ENCODE assay signal across 22 cellular contexts in the genomic region with DNA sequence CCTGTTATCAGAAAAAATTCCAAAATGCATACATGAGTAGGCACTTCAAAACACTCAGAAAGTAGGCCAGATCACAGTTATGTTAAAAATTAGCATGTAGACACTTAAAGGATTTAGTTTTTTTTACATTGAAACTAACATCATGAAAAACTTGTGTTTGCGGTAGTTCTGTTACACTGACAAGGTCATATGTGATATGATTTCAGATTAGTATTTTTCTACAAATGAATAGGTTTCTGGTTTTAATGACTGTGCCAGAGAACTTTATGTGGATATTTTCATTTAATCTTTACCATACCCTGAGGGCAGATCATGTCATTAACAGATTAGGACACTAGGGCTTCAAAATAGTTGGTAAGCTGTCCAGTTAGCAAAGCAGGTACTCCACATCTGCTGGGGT. TPM values are rescaled to one million over a fixed set of nuclear protein-coding genes. Genes with fewer than 3 reads are reported as not detected.
DNase-seq lines count a peak whose midpoint lies in the region; ATAC-seq, FAIRE-seq and TF ChIP-seq lines count a peak whose summit lies in the region.
"Had no signal": no experiment of that assay in that cellular context is flagged by ENCODE, and none has a peak within 500 bp of the region (broad histone marks: within the 10 kb centered on the region; RNA-seq: fewer than 3 reads in every experiment).

No MANE protein-coding gene starts in this region.

- peaks cover 8% of the 10 kb centered on the region for H3K4me1 Mint-ChIP-seq in CD4-positive, alpha-beta T cell (ENCODE audit: low read depth)
- peaks cover 11% of the 10 kb centered on the region for H3K4me1 Mint-ChIP-seq in activated naive CD8-positive, alpha-beta T cell treated with anti-CD3 and anti-CD28 coated beads, Interleukin-2, amount 50 U/mL, for 24 hours
- no peaks in the 10 kb centered on the region for H3K4me1 Mint-ChIP-seq in Calu3 (ENCODE audit: low read depth, unreplicated experiment)
- H3K4me1 Mint-ChIP-seq: B cell had no signal

- POLR2A ChIA-PET in A549 (lab: Yijun Ruan, JAX) = no interaction called here
- POLR2A ChIA-PET in CD4-positive, alpha-beta T cell (lab: Charles Lee) = no interaction called here

- no TSS peak for BruUV-seq in Calu3 (replicated peaks; lab: Mats Ljungman, UMichigan)

- no peak overlapping the region for H2BK5ac ChIP-seq in mesenchymal stem cell (ENCODE audit: low read depth, low read length, poor library complexity, severe bottlenecking)

- no peak overlapping the region for H3K23ac ChIP-seq in mesenchymal stem cell (ENCODE audit: low read length in 2 of 2)

- no peak overlapping the region for H3K4me3 ChIP-seq in A549
- H3K4me3 ChIP-seq in lower lobe of right lung = no peak overlapping the region
- H3K4me3 ChIP-seq in mesenchymal stem cell (ENCODE audit: insufficient read depth in 1 of 2, low read depth in 1 of 2, low read length in 2 of 2) = no peak overlapping the region
- H3K4me3 ChIP-seq: GM23338, PC-9, SJCRH30 had no signal

- no peak overlapping the region for H2BK120ac ChIP-seq in mesenchymal stem cell (ENCODE audit: low read depth, low read length)

- no peak overlapping the region for H3K9ac ChIP-seq in mesenchymal stem cell (ENCODE audit: low read length)

- no peaks in the 10 kb centered on the region for H3K27me3 Mint-ChIP-seq in CD4-positive, alpha-beta T cell
- H3K27me3 Mint-ChIP-seq in activated naive CD8-positive, alpha-beta T cell treated with anti-CD3 and anti-CD28 coated beads, Interleukin-2, amount 50 U/mL, for 24 hours = no peaks in the 10 kb centered on the region
- H3K27me3 Mint-ChIP-seq in Calu3 (ENCODE audit: unreplicated experiment) = no peaks in the 10 kb centered on the region
- H3K27me3 Mint-ChIP-seq: B cell had no signal

- peaks cover 89% of the 10 kb centered on the region for H3K36me3 Mint-ChIP-seq in CD4-positive, alpha-beta T cell (ENCODE audit: low read depth)
- peaks cover 23% of the 10 kb centered on the region for H3K36me3 Mint-ChIP-seq in activated naive CD8-positive, alpha-beta T cell treated with anti-CD3 and anti-CD28 coated beads, Interleukin-2, amount 50 U/mL, for 24 hours (ENCODE audit: low read depth)
- peaks cover 33% of the 10 kb centered on the region for H3K36me3 Mint-ChIP-seq in Calu3 (ENCODE audit: insufficient read depth, unreplicated experiment)

- no peak overlapping the region for H4K8ac ChIP-seq in mesenchymal stem cell (ENCODE audit: low read length)

- no peak for FAIRE-seq in A549 (lab: Jason Lieb, UNC)

- H2BK12ac ChIP-seq in mesenchymal stem cell (ENCODE audit: low read length in 2 of 2) = no peak overlapping the region

- 96% methylated on average over 1 of the region's 1 CpG for whole genome bisulfite sequencing in A549 (ENCODE audit: missing lambda C conversion rate)
- whole genome bisulfite sequencing in mesenchymal stem cell = 100% methylated on average over 1 of the region's 1 CpG

- H3K79me1 ChIP-seq in mesenchymal stem cell (replicated peaks; ENCODE audit: low read length, poor library complexity, severe bottlenecking) = peaks cover 15% of the 10 kb centered on the region

- H3K36me3 ChIP-seq in lower lobe of right lung (peaks cover 98% of the 10 kb centered on the region), mesenchymal stem cell (ENCODE audit: control insufficient read depth in 1 of 2, insufficient read depth in 2 of 2, low read depth in 1 of 2, low read length in 2 of 2) (peaks cover 15 to 91% of the 10 kb centered on the region in 2 experiments)

- ATAC-seq in A549 = peak; percentile 38 to 43; a peak in 1 of 6 replicates
- ATAC-seq in CD4-positive, alpha-beta T cell (ENCODE audit: poor library complexity) = no peak
- ATAC-seq in activated naive CD8-positive, alpha-beta T cell treated with anti-CD3 and anti-CD28 coated beads, Interleukin-2, amount 50 U/mL, for 24 hours = no peak
- no peak for ATAC-seq in lower lobe of right lung
- ATAC-seq: GM23338, Right ventricle myocardium inferior had no signal

- CTCF ChIA-PET in A549 (lab: Yijun Ruan, JAX) (interaction anchor here (0.7 to 1.4 kb wide), 5 partner anchors 20 to 1082 kb away, joined by 3 to 4 read pairs (median 3); no protein-coding TSS in a partner anchor), Calu3 (lab: Charles Lee) (no interaction called here)
- CTCF ChIA-PET in CD4-positive, alpha-beta T cell (lab: Charles Lee) = interaction anchor here (0.6 kb wide), 1 partner anchor 32 kb away, joined by 5 read pairs; no protein-coding TSS in a partner anchor

- H3K4ac ChIP-seq in mesenchymal stem cell (ENCODE audit: low read depth in 1 of 2, low read length in 2 of 2) = no peak overlapping the region

- TF ChIP-seq POLR2A in A549 (IDR thresholded peaks at IDR 0.05; ENCODE audit: low read length) = no peak

- H3K9me3 ChIP-seq in A549 (no peaks in the 10 kb centered on the region), lower lobe of right lung (no peaks in the 10 kb centered on the region), mesenchymal stem cell (ENCODE audit: control insufficient read depth, low read length) (no peaks in the 10 kb centered on the region)
- no peaks in the 10 kb centered on the region for H3K9me3 ChIP-seq in CD4-positive, alpha-beta T cell (ENCODE audit: control insufficient read depth, low read length)
- H3K9me3 ChIP-seq: SJCRH30 had no signal

- no peak overlapping the region for H2BK15ac ChIP-seq in mesenchymal stem cell (ENCODE audit: low read depth, poor library complexity, severe bottlenecking)

- no peak overlapping the region for H2AK5ac ChIP-seq in mesenchymal stem cell (ENCODE audit: low read length, severe bottlenecking)

- H3K4me3 Mint-ChIP-seq in CD4-positive, alpha-beta T cell = no peak overlapping the region
- no peak overlapping the region for H3K4me3 Mint-ChIP-seq in activated naive CD8-positive, alpha-beta T cell treated with anti-CD3 and anti-CD28 coated beads, Interleukin-2, amount 50 U/mL, for 24 hours
- H3K4me3 Mint-ChIP-seq in Calu3 (ENCODE audit: low read depth, unreplicated experiment) = no peak overlapping the region
- H3K4me3 Mint-ChIP-seq: B cell, GM23338, H9 had no signal

- TF ChIP-seq RAD21 in A549 (conservative IDR thresholded peaks at IDR 0.05 in 1 of 2, IDR thresholded peaks at IDR 0.05 in 1 of 2) = no peak

- TF ChIP-seq CTCF in A549 (IDR thresholded peaks at IDR 0.05) = no peak
- no peak for TF ChIP-seq CTCF in CD4-positive, alpha-beta T cell (IDR thresholded peaks at IDR 0.05)
- TF ChIP-seq CTCF in Calu3 (IDR thresholded peaks at IDR 0.05; ENCODE audit: unreplicated experiment) = no peak
- no peak for TF ChIP-seq CTCF in lower lobe of right lung (IDR thresholded peaks at IDR 0.05)

- H3K27me3 ChIP-seq in CD4-positive, alpha-beta T cell (ENCODE audit: control insufficient read depth, insufficient read depth, low read length) = no peaks in the 10 kb centered on the region
- H3K27me3 ChIP-seq in lower lobe of right lung (ENCODE audit: low read depth) (no peaks in the 10 kb centered on the region), mesenchymal stem cell (ENCODE audit: control insufficient read depth in 1 of 2, insufficient read depth in 1 of 2, low read length in 2 of 2) (no peaks in the 10 kb centered on the region)
- H3K27me3 ChIP-seq: SJCRH30 had no signal

- no peak for TF ChIP-seq EP300 in A549 (IDR thresholded peaks at IDR 0.05)

- H3K18ac ChIP-seq in mesenchymal stem cell (ENCODE audit: low read depth in 1 of 2, low read length in 2 of 2) = no peak overlapping the region

- H3K27ac ChIP-seq in A549 (no peak overlapping the region), lower lobe of right lung (no peak overlapping the region), mesenchymal stem cell (ENCODE audit: low read length, poor library complexity, severe bottlenecking) (no peak overlapping the region)
- no peak overlapping the region for H3K27ac ChIP-seq in CD4-positive, alpha-beta T cell (ENCODE audit: low read depth, low read length)
- H3K27ac ChIP-seq: C4-2B, PC-9, SJCRH30 had no signal

- DNase-seq in A549 (ENCODE audit: low read depth in 1 of 2, low spot score in 1 of 2) (peak in 1 of 2 experiments; percentile 7), NAMALWA (ENCODE audit: low spot score) (peak; percentile 19), Calu3 (no peak), lower lobe of right lung (no peak), HCEC 1CT (no peak), mesenchymal stem cell (no peak)
- no peak for DNase-seq in CD4-positive, alpha-beta T cell
- DNase-seq in activated naive CD8-positive, alpha-beta T cell treated with anti-CD3 and anti-CD28 coated beads, Interleukin-2, amount 50 U/mL, for 24 hours = no peak
- DNase-seq: DMS53; H9; Karpas-422; NCI-H1092 treated with DMSO at 0.1 percent for 48 hours; NCI-H1436 treated with DMSO at 0.1 percent for 48 hours; NCI-H187 treated with DMSO at 0.1 percent for 48 hours; NCI-H748 treated with DMSO at 0.1 percent for 48 hours; NK-92 treated with Interleukin-12 subunit alpha and Interleukin-12 subunit beta, amount 100 ng/mL, for 24 hours; PC-9; SJCRH30 had no signal

- H3K9me3 Mint-ChIP-seq in CD4-positive, alpha-beta T cell = no peaks in the 10 kb centered on the region
- H3K9me3 Mint-ChIP-seq in activated naive CD8-positive, alpha-beta T cell treated with anti-CD3 and anti-CD28 coated beads, Interleukin-2, amount 50 U/mL, for 24 hours = no peaks in the 10 kb centered on the region
- no peaks in the 10 kb centered on the region for H3K9me3 Mint-ChIP-seq in Calu3 (ENCODE audit: low read depth, unreplicated experiment)
- H3K9me3 Mint-ChIP-seq: GM23338, H9 had no signal

- intact Hi-C loops in CD4-positive, alpha-beta T cell (cut with DNase I, micrococcal nuclease) = no loop called here
- intact Hi-C loops in Calu3 (cut with micrococcal nuclease; ENCODE audit: unreplicated experiment) (loop anchor here (5.0 kb wide), 1 partner anchor 368 kb away; no protein-coding TSS in a partner anchor), lower lobe of right lung (cut with DNase I) (no loop called here)

- peak overlapping the region; percentile 9 for H3K27ac Mint-ChIP-seq in CD4-positive, alpha-beta T cell
- peak overlapping the region; percentile 42 for H3K27ac Mint-ChIP-seq in activated naive CD8-positive, alpha-beta T cell treated with anti-CD3 and anti-CD28 coated beads, Interleukin-2, amount 50 U/mL, for 24 hours
- no peak overlapping the region for H3K27ac Mint-ChIP-seq in Calu3 (ENCODE audit: unreplicated experiment)
- H3K27ac Mint-ChIP-seq: B cell, GM23338 had no signal

- H3K14ac ChIP-seq in mesenchymal stem cell (ENCODE audit: low read length in 2 of 2) = no peak overlapping the region

- no peak overlapping the region for H3K4me2 ChIP-seq in A549
- H3K4me2 ChIP-seq in mesenchymal stem cell (ENCODE audit: low read length, poor library complexity, severe bottlenecking) = no peak overlapping the region
- H3K4me2 ChIP-seq: GM23338, PC-9 had no signal

- H2AFZ ChIP-seq in mesenchymal stem cell (ENCODE audit: low read depth, low read length) = no peak overlapping the region
- H2AFZ ChIP-seq: GM23338, PC-9 had no signal

- H4K91ac ChIP-seq in mesenchymal stem cell (ENCODE audit: low read length) = no peak overlapping the region

- H3K4me1 ChIP-seq in A549 (no peaks in the 10 kb centered on the region), lower lobe of right lung (no peaks in the 10 kb centered on the region), mesenchymal stem cell (ENCODE audit: control insufficient read depth, insufficient read depth, low read depth, low read length) (no peaks in the 10 kb centered on the region)
- H3K4me1 ChIP-seq: SJCRH30 had no signal

RNA-seq across cellular contexts. Expression of a gene that starts 20.7 kb away (rescaled TPM):
- 39.2 and 43.2 TPM in 2 replicates for polyA plus RNA-seq in A549 (2011; rRNA removed)
- 23.8 and 31.4 TPM in 2 replicates for polyA plus RNA-seq in A549 (2012; cell fraction: cytosol; rRNA removed)
- 26.4 and 40.7 TPM in 2 replicates for polyA plus RNA-seq in A549 (2012; cell fraction: nucleus; rRNA removed)
- 23.0 to 23.6 TPM (median 23.3 TPM) in 3 replicates for polyA plus RNA-seq in A549 (2017; fragmentation: RNase III; extraction: RNeasy Plus Mini Kit Qiagen cat#74134 plus additional on column Dnase treatment)
- polyA minus RNA-seq in A549 (2011; rRNA and poly(A)+ RNA removed) = 17.4 and 21.2 TPM in 2 replicates
- total RNA-seq in CD4-positive, alpha-beta T cell = 10 to 100 TPM; 12.0 to 13.0 TPM
- total RNA-seq in Calu3 (2022) = 22.7 and 28.9 TPM in 2 replicates
- 18.5 TPM for total RNA-seq in lower lobe of right lung
- polyA plus RNA-seq in mesenchymal stem cell (2013, experiment 1 of 2) = 15.7 TPM
- polyA plus RNA-seq in mesenchymal stem cell (2013, experiment 2 of 2) = 18.2 TPM

RNA-seq across cellular contexts. Expression of a gene that starts 55.9 kb away (rescaled TPM):
- polyA plus RNA-seq in A549 (2011; rRNA removed) = 101 and 121 TPM in 2 replicates
- polyA plus RNA-seq in A549 (2012; cell fraction: cytosol; rRNA removed) = 35.5 and 47.2 TPM in 2 replicates
- polyA plus RNA-seq in A549 (2012; cell fraction: nucleus; rRNA removed) = 37.0 and 43.7 TPM in 2 replicates
- polyA plus RNA-seq in A549 (2017; fragmentation: RNase III; extraction: RNeasy Plus Mini Kit Qiagen cat#74134 plus additional on column Dnase treatment) = 66.9 to 75.3 TPM (median 67.0 TPM) in 3 replicates
- polyA minus RNA-seq in A549 (2011; rRNA and poly(A)+ RNA removed) = 56.8 and 73.5 TPM in 2 replicates
- 10 to 100 TPM; 70.9 to 74.6 TPM for total RNA-seq in CD4-positive, alpha-beta T cell
- 74.6 and 77.3 TPM in 2 replicates for total RNA-seq in Calu3 (2022)
- total RNA-seq in lower lobe of right lung = 40.9 TPM
- polyA plus RNA-seq in mesenchymal stem cell (2013, experiment 1 of 2) = 37.4 TPM
- 37.7 TPM for polyA plus RNA-seq in mesenchymal stem cell (2013, experiment 2 of 2)

Comparison
In these comparisons a context has a peak if more than half of its experiments do, and no peak if none do; other contexts are left out.
1. ATAC-seq: peak in A549 (2 of 2); none in CD4-positive, alpha-beta T cell (single experiment), activated naive CD8-positive, alpha-beta T cell treated with anti-CD3 and anti-CD28 coated beads, Interleukin-2, amount 50 U/mL, for 24 hours (single experiment) and lower lobe of right lung (0 of 2).